In the genomic region with DNA sequence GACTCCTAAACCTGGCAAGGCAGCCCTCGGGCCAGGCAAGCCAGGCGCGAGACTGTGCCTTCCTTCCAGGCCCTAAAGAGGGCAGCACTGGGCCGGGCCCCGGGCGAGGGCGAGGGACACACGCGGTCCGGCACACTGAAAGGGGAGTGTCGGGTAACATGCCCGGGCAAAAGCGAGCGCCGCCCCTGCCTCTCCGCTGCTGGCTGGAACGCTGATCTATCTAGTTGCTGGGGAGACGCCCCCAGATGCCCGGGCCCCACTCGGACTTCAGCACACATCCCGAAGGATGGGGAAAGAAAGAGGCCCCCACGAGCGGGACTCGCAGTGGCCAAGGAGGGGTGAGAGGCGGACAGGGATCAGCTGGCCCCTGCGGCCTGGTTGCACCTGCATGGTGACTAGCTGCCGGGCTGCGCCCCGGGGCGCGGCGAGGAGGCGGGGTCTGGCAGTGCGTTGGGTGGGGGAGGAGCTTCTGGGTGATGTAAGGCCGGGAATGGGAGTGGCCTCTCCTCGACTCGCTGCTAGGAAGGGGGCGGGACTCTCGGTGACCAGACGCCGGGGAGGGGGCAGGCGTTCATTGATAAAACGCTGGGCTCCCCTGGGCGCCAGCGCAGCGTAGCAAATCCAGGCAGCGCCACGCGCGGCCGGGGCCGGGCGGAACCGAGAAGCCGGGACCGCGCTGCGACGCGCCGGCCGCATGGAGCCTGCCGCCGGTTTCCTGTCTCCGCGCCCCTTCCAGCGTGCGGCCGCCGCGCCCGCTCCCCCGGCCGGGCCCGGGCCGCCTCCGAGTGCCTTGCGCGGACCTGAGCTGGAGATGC, we compare ENCODE assay signal across 8 cellular contexts. TPM values are rescaled to one million over a fixed set of nuclear protein-coding genes. Genes with fewer than 3 reads are reported as not detected.
A peak's percentile ranks its signal among the peaks of the same experiment; 100 is the strongest.
DNase-seq lines count a peak whose midpoint lies in the region; ATAC-seq and TF ChIP-seq lines count a peak whose summit lies in the region.

Gene PLK3 (plus strand): TSS at position 608 of the 815 bp plus-strand sequence. CDS start 87 bp downstream, at position 695.

- DNase-seq in NCI-H187 (lab: John Stamatoyannopoulos, UW) (peak; percentile 95 to 96), T-helper 2 cell (peak; percentile 96 to 99 (median 97)), left ventricle myocardium superior (peak; percentile 97), psoas muscle (peak; percentile 96 to 98), uterus (peak; percentile 99)

- H3K27me3 ChIP-seq in psoas muscle (ENCODE audit: insufficient read depth in 3 of 3, low read length in 2 of 3) = no peaks in the 10 kb centered on the region
- no peaks in the 10 kb centered on the region for H3K27me3 ChIP-seq in uterus

- H3K4me1 ChIP-seq in psoas muscle (peaks cover 3% of the 10 kb centered on the region), uterus (peaks cover 0 to 8% of the 10 kb centered on the region in 2 donors)

- peak; percentile 89 for TF ChIP-seq CTCF in psoas muscle (IDR thresholded peaks at IDR 0.05)
- TF ChIP-seq CTCF in uterus (IDR thresholded peaks at IDR 0.05) = peak; percentile 88 to 95 (median 93)

- H3K9me3 ChIP-seq in psoas muscle (no peaks in the 10 kb centered on the region), uterus (no peaks in the 10 kb centered on the region)

- peaks cover 0 to 26% of the 10 kb centered on the region in 2 donors for H3K36me3 ChIP-seq in psoas muscle (ENCODE audit: insufficient read depth in 1 of 2, low read depth in 1 of 2)
- H3K36me3 ChIP-seq in uterus = no peaks in the 10 kb centered on the region

- intact Hi-C loops in left ventricle myocardium superior (cut with micrococcal nuclease) = no loop called here
- intact Hi-C loops in psoas muscle (cut with DNase I) = no loop called here
- intact Hi-C loops in uterus (cut with DNase I; ENCODE audit: low total_unique reads) = no loop called here

- WGBS in psoas muscle, 3 donors = 0 to 1% (median 1%) methylated on average over 38 to 79 of the region's 79 CpGs

- H3K4me3 ChIP-seq in psoas muscle (peak within 1 kb of the TSS; percentile 74), uterus (peak within 1 kb of the TSS; percentile 62 to 91)

- ATAC-seq in GM18499 (IDR thresholded peaks at IDR 0.05; ENCODE audit: insufficient read depth, unreplicated experiment) (peak; percentile 56), HG02943 (IDR thresholded peaks at IDR 0.05; ENCODE audit: low read depth, unreplicated experiment) (peak; percentile 72), left ventricle myocardium superior (peak; percentile 96), psoas muscle (peak; percentile 94 to 96 (median 96))

- H3K27ac ChIP-seq in angular gyrus (ENCODE audit: low read depth, low read length) (peak within 1 kb of the TSS; percentile 88), psoas muscle (peak within 1 kb of the TSS; percentile 96), uterus (peak within 1 kb of the TSS; percentile 88 to 97)

- peak; percentile 97 to 98 for TF ChIP-seq POLR2A in uterus (IDR thresholded peaks at IDR 0.05)

RNA-seq across cellular contexts. Expression of gene PLK3, which starts in this region (rescaled TPM):
- total RNA-seq in left ventricle myocardium superior = 7.5 TPM
- total RNA-seq in psoas muscle = 1 to 10 TPM; 3.7 to 7.1 (median 4.7) TPM
- 1 to 10 TPM; 3.0 to 8.3 (median 3.5) TPM for polyA plus RNA-seq in psoas muscle
- 10 to 100 TPM in 3 of 4 donors, 1 to 10 TPM in 1; 1.8 to 36.6 (median 21.1) TPM for total RNA-seq in uterus

Comparison
In these comparisons a context has a peak if more than half of its experiments do, and no peak if none do; other contexts are left out.
1. Peak in every context shown above with its lines: DNase-seq, ATAC-seq, H3K4me3 ChIP-seq and H3K27ac ChIP-seq.